In genomic region chr6:20058912-20059311, GRCh38 we compare ENCODE assay signal across 17 cellular contexts.
A peak's percentile ranks its signal among the peaks of the same experiment; 100 is the strongest.
DNase-seq lines count a peak whose midpoint lies in the region; ATAC-seq and TF ChIP-seq lines count a peak whose summit lies in the region.
"Had no signal": no experiment of that assay in that cellular context is flagged by ENCODE, and none has a peak within 500 bp of the region (broad histone marks: within the 10 kb centered on the region; RNA-seq: fewer than 3 reads in every experiment).

No MANE protein-coding gene starts in this region.

- no peaks in the 10 kb centered on the region for H3K4me1 Mint-ChIP-seq in activated naive CD8-positive, alpha-beta T cell treated with anti-CD3 and anti-CD28 coated beads, Interleukin-2, amount 50 U/mL, for 24 hours
- no peaks in the 10 kb centered on the region for H3K4me1 Mint-ChIP-seq in activated naive CD8-positive, alpha-beta T cell treated with anti-CD3 and anti-CD28 coated beads for 36 hours

- H3K27ac Mint-ChIP-seq in activated naive CD8-positive, alpha-beta T cell treated with anti-CD3 and anti-CD28 coated beads, Interleukin-2, amount 50 U/mL, for 24 hours, result no peak overlapping the region
- no peak overlapping the region for H3K27ac Mint-ChIP-seq in activated naive CD8-positive, alpha-beta T cell treated with anti-CD3 and anti-CD28 coated beads for 36 hours
- H3K27ac Mint-ChIP-seq: activated T-helper 2 cell treated with anti-CD3 and anti-CD28 coated beads, Interferon-gamma antibody, Interleukin-2, Interleukin-4, amounts not matched to agents 10 μg/mL and 5 μg/mL and 100 μg/mL, durations not matched to agents 14 hours and 24 hours and 36 hours; nephron; stimulated activated naive CD8-positive, alpha-beta T cell treated with anti-CD3 and anti-CD28 coated beads, Interleukin-15, Interleukin-2, amounts not matched to agents 100 ng/mL and 50 ng/mL, for 24 hours; WTC11 had no signal

- H3F3A ChIP-seq in Loucy (ENCODE audit: low read depth), result no peaks in the 10 kb centered on the region

- H3K9me2 ChIP-seq in Loucy (replicated peaks; ENCODE audit: low read depth, low read length), result no peaks in the 10 kb centered on the region
- H3K9me2 ChIP-seq: SK-N-SH had no signal

- H2AFZ ChIP-seq in Loucy (ENCODE audit: low read length), result no peak overlapping the region

- H3K9ac ChIP-seq in Loucy (ENCODE audit: low read depth, low read length, poor library complexity, severe bottlenecking), result no peak overlapping the region
- H3K9ac ChIP-seq: SK-N-SH had no signal

- H3K27me3 ChIP-seq in Loucy (ENCODE audit: insufficient read depth, low read length, poor library complexity, severe bottlenecking) (no peaks in the 10 kb centered on the region), aorta (ENCODE audit: control insufficient read depth in 1 of 2, insufficient read depth in 2 of 2, low read length in 1 of 2) (no peaks in the 10 kb centered on the region)
- H3K27me3 ChIP-seq: uterus had no signal

- WGBS in aorta, 2 donors, result 69 to 70% methylated on average over 3 of the region's 3 CpGs

- H3K9me3 Mint-ChIP-seq in activated naive CD8-positive, alpha-beta T cell treated with anti-CD3 and anti-CD28 coated beads, Interleukin-2, amount 50 U/mL, for 24 hours, result no peaks in the 10 kb centered on the region
- no peaks in the 10 kb centered on the region for H3K9me3 Mint-ChIP-seq in activated naive CD8-positive, alpha-beta T cell treated with anti-CD3 and anti-CD28 coated beads for 36 hours
- H3K9me3 Mint-ChIP-seq: activated T-helper 2 cell treated with anti-CD3 and anti-CD28 coated beads, Interferon-gamma antibody, Interleukin-2, Interleukin-4, amounts not matched to agents 10 μg/mL and 5 μg/mL and 100 μg/mL, durations not matched to agents 14 hours and 24 hours and 36 hours had no signal

- no peak overlapping the region for H3K27ac ChIP-seq in aorta (ENCODE audit: low read depth in 1 of 2, low read length in 2 of 2)
- H3K27ac ChIP-seq: uterus had no signal

- TF ChIP-seq CTCF in Loucy (conservative IDR thresholded peaks at IDR 0.05; ENCODE audit: low read length), result peak; percentile 42

- H3K4me3 Mint-ChIP-seq in activated naive CD8-positive, alpha-beta T cell treated with anti-CD3 and anti-CD28 coated beads, Interleukin-2, amount 50 U/mL, for 24 hours, result no peak overlapping the region
- H3K4me3 Mint-ChIP-seq in activated naive CD8-positive, alpha-beta T cell treated with anti-CD3 and anti-CD28 coated beads for 36 hours, result no peak overlapping the region
- H3K4me3 Mint-ChIP-seq: nephron; stimulated activated naive CD8-positive, alpha-beta T cell treated with anti-CD3 and anti-CD28 coated beads, Interleukin-15, Interleukin-2, amounts not matched to agents 100 ng/mL and 50 ng/mL, for 24 hours; WTC11 had no signal

- H3K4me3 ChIP-seq in Loucy (ENCODE audit: low read length, poor library complexity, severe bottlenecking) (no peak overlapping the region), aorta (ENCODE audit: low read length in 2 of 2) (no peak overlapping the region)
- H3K4me3 ChIP-seq: uterus had no signal

- H3K36me3 ChIP-seq in Loucy (ENCODE audit: insufficient read depth, low read length) (no peaks in the 10 kb centered on the region), aorta (ENCODE audit: control insufficient read depth in 1 of 2, insufficient read depth in 2 of 2, low read length in 1 of 2) (no peaks in the 10 kb centered on the region)
- H3K36me3 ChIP-seq: uterus had no signal

- no peaks in the 10 kb centered on the region for H3K9me3 ChIP-seq in Loucy (ENCODE audit: insufficient read depth, low read depth, low read length)
- no peaks in the 10 kb centered on the region for H3K9me3 ChIP-seq in aorta (ENCODE audit: control insufficient read depth, low read length)
- H3K9me3 ChIP-seq: Caco-2, SK-N-SH, uterus had no signal

- H3K36me3 Mint-ChIP-seq in activated naive CD8-positive, alpha-beta T cell treated with anti-CD3 and anti-CD28 coated beads, Interleukin-2, amount 50 U/mL, for 24 hours (ENCODE audit: low read depth), result no peaks in the 10 kb centered on the region
- H3K36me3 Mint-ChIP-seq in activated naive CD8-positive, alpha-beta T cell treated with anti-CD3 and anti-CD28 coated beads for 36 hours, result no peaks in the 10 kb centered on the region
- H3K36me3 Mint-ChIP-seq: WTC11 had no signal

- ATAC-seq in activated naive CD8-positive, alpha-beta T cell treated with anti-CD3 and anti-CD28 coated beads, Interleukin-2, amount 50 U/mL, for 24 hours, result peak; percentile 15
- ATAC-seq in aorta (ENCODE audit: low FRiP score) (peak; percentile 49), HG03135 (IDR thresholded peaks at IDR 0.05; ENCODE audit: unreplicated experiment) (no peak)
- ATAC-seq: WTC11 had no signal

- intact Hi-C loops in aorta (cut with DNase I), result loop anchor here (5.0 to 10.0 kb wide), 5 partner anchors 204 to 1527 kb away; no protein-coding TSS in a partner anchor

- no peaks in the 10 kb centered on the region for H4K20me1 ChIP-seq in Loucy (ENCODE audit: insufficient read depth, low read length, poor library complexity, severe bottlenecking)

- H3K27me3 Mint-ChIP-seq in activated naive CD8-positive, alpha-beta T cell treated with anti-CD3 and anti-CD28 coated beads, Interleukin-2, amount 50 U/mL, for 24 hours, result no peaks in the 10 kb centered on the region
- peaks cover 6% of the 10 kb centered on the region for H3K27me3 Mint-ChIP-seq in activated naive CD8-positive, alpha-beta T cell treated with anti-CD3 and anti-CD28 coated beads for 36 hours
- H3K27me3 Mint-ChIP-seq: stimulated activated naive CD8-positive, alpha-beta T cell treated with anti-CD3 and anti-CD28 coated beads, Interleukin-15, Interleukin-2, amounts not matched to agents 100 ng/mL and 50 ng/mL, for 24 hours had no signal

- peak overlapping the region; percentile 14 for H3K4me2 ChIP-seq in Loucy (ENCODE audit: low read depth, low read length, poor library complexity, severe bottlenecking)
- H3K4me2 ChIP-seq: SK-N-SH had no signal

- no peak for DNase-seq in activated naive CD8-positive, alpha-beta T cell treated with anti-CD3 and anti-CD28 coated beads, Interleukin-2, amount 50 U/mL, for 24 hours
- DNase-seq in activated naive CD8-positive, alpha-beta T cell treated with anti-CD3 and anti-CD28 coated beads for 36 hours, result no peak
- DNase-seq in SKM-1 treated with dmso at 0.1 percent for 144 hours (lab: John Stamatoyannopoulos, UW; ENCODE audit: unreplicated experiment) (peak; percentile 86), aorta (no peak), NCI-H1417 treated with DMSO at 0.1 percent for 48 hours (lab: John Stamatoyannopoulos, UW) (no peak)
- no peak for DNase-seq in effector CD4-positive, alpha-beta T cell
- DNase-seq: Caco-2, cortex of kidney, MM.1S, SK-N-SH, uterus had no signal

- peaks cover 19% of the 10 kb centered on the region for H3K4me1 ChIP-seq in Loucy (ENCODE audit: insufficient read depth, low read length, poor library complexity, severe bottlenecking)
- H3K4me1 ChIP-seq in aorta (ENCODE audit: control insufficient read depth in 1 of 2, insufficient read depth in 2 of 2, low read length in 2 of 2), result no peaks in the 10 kb centered on the region
- H3K4me1 ChIP-seq: Caco-2, uterus had no signal

- H3K79me2 ChIP-seq in Loucy (ENCODE audit: insufficient read depth, low read length), result no peaks in the 10 kb centered on the region
